1 cellular context compared by ENCODE assay signal in genomic region chr3:38164966-38165721, GRCh38.
TF ChIP-seq lines count a peak whose summit lies in the region.

TSS of gene OXSR1 (plus strand) at chr3:38165537. CDS start at chr3:38165877, 340 bp downstream.

TF ChIP-seq in HepG2, 621 proteins besides CTCF, POLR2A, EP300 and RAD21 (continued from another document and continues in another):
- TF ChIP-seq SALL2 (CRISPR knock-in tag; IDR thresholded peaks at IDR 0.05) (peak; percentile 55; the same call in 1 of the 2 replicates), FOXO4 (CRISPR knock-in tag; conservative IDR thresholded peaks at IDR 0.05) (no peak), ZNF207 (IDR thresholded peaks at IDR 0.05; ENCODE audit: borderline replicate concordance) (no peak), FOXJ3 (CRISPR knock-in tag; IDR thresholded peaks at IDR 0.05; ENCODE audit: borderline replicate concordance) (peak; percentile 82; the same call in 1 of the 2 replicates), ADNP (CRISPR knock-in tag; IDR thresholded peaks at IDR 0.05) (no peak), ZNF513 (CRISPR knock-in tag; conservative IDR thresholded peaks at IDR 0.05) (no peak), ZSCAN5A (CRISPR knock-in tag; IDR thresholded peaks at IDR 0.05; ENCODE audit: borderline replicate concordance) (peak; percentile 17; the same call in 1 of the 2 replicates), SP140L (CRISPR knock-in tag; IDR thresholded peaks at IDR 0.05; ENCODE audit: borderline replicate concordance) (no peak), NFIB (CRISPR knock-in tag; IDR thresholded peaks at IDR 0.05; ENCODE audit: borderline replicate concordance) (no peak), ZNF350 (CRISPR knock-in tag; IDR thresholded peaks at IDR 0.05; ENCODE audit: borderline replicate concordance, low read depth) (peak; percentile 80), SETDB1 (CRISPR knock-in tag; IDR thresholded peaks at IDR 0.05; ENCODE audit: borderline replicate concordance) (no peak), RBAK (CRISPR knock-in tag; IDR thresholded peaks at IDR 0.05) (no peak), ZNF790 (CRISPR knock-in tag; IDR thresholded peaks at IDR 0.05; ENCODE audit: borderline replicate concordance) (no peak; the same call in 1 of the 2 replicates), FOXM1 (CRISPR knock-in tag; IDR thresholded peaks at IDR 0.05) (no peak), BCLAF1 (IDR thresholded peaks at IDR 0.05) (no peak), AHR (CRISPR knock-in tag; IDR thresholded peaks at IDR 0.05) (peak; percentile 80), GMEB1 (CRISPR knock-in tag; IDR thresholded peaks at IDR 0.05; ENCODE audit: borderline replicate concordance) (peak; percentile 99), IKZF1 (IDR thresholded peaks at IDR 0.05) (no peak), ZNF691 (CRISPR knock-in tag; IDR thresholded peaks at IDR 0.05; ENCODE audit: borderline replicate concordance, low read depth) (peak; percentile 8; the same call in 1 of the 2 replicates), ZNF18 (CRISPR knock-in tag; IDR thresholded peaks at IDR 0.05; ENCODE audit: insufficient replicate concordance) (no peak), PAWR (CRISPR knock-in tag; IDR thresholded peaks at IDR 0.05; ENCODE audit: borderline replicate concordance) (no peak), ARNTL (CRISPR knock-in tag; IDR thresholded peaks at IDR 0.05) (peak; percentile 53; the same call in 1 of the 2 replicates), KLF15 (CRISPR knock-in tag; IDR thresholded peaks at IDR 0.05; ENCODE audit: borderline replicate concordance) (0 out of 2 replicates have a peak, but pooled peaks have one; percentile 12), ZNF883 (CRISPR knock-in tag; IDR thresholded peaks at IDR 0.05; ENCODE audit: not compliant biosample characterization) (peak; percentile 21), PHF5A (CRISPR knock-in tag; IDR thresholded peaks at IDR 0.05; ENCODE audit: low read depth, unreplicated experiment) (no peak), ZNF235 (CRISPR knock-in tag; IDR thresholded peaks at IDR 0.05; ENCODE audit: borderline replicate concordance) (peak; percentile 36; the same call in 1 of the 2 replicates), ZNF644 (CRISPR knock-in tag; IDR thresholded peaks at IDR 0.05; ENCODE audit: low read depth) (no peak), MYC (CRISPR knock-in tag; IDR thresholded peaks at IDR 0.05; ENCODE audit: borderline replicate concordance) (peak; percentile 73), GPBP1L1 (CRISPR knock-in tag; IDR thresholded peaks at IDR 0.05) (no peak), SP1 (IDR thresholded peaks at IDR 0.05) (no peak), SP1 (CRISPR knock-in tag; IDR thresholded peaks at IDR 0.05) (peak; percentile 94), ZNF75D (CRISPR knock-in tag; IDR thresholded peaks at IDR 0.05; ENCODE audit: borderline replicate concordance) (no peak), ZNF777 (CRISPR knock-in tag; IDR thresholded peaks at IDR 0.05) (peak; percentile 36; the same call in 1 of the 2 replicates), SMC3 (IDR thresholded peaks at IDR 0.05; ENCODE audit: low read length) (no peak), HIVEP1 (CRISPR knock-in tag; IDR thresholded peaks at IDR 0.05) (no peak), KDM1A (CRISPR knock-in tag; IDR thresholded peaks at IDR 0.05) (peak; percentile 35; the same call in 1 of the 2 replicates), ZNF724P (CRISPR knock-in tag; IDR thresholded peaks at IDR 0.05; ENCODE audit: borderline replicate concordance) (peak; percentile 68; the same call in 1 of the 2 replicates), ZFAT (CRISPR knock-in tag; conservative IDR thresholded peaks at IDR 0.05) (no peak), ELK4 (CRISPR knock-in tag; IDR thresholded peaks at IDR 0.05; ENCODE audit: borderline replicate concordance) (no peak), SALL1 (CRISPR knock-in tag; IDR thresholded peaks at IDR 0.05) (peak; percentile 41), ZNF567 (CRISPR knock-in tag; IDR thresholded peaks at IDR 0.05; ENCODE audit: borderline replicate concordance) (0 out of 2 replicates have a peak, but pooled peaks have one; percentile 34), GPN1 (CRISPR knock-in tag; IDR thresholded peaks at IDR 0.05; ENCODE audit: borderline replicate concordance) (no peak), ZNF468 (CRISPR knock-in tag; IDR thresholded peaks at IDR 0.05) (no peak), CBX5 (CRISPR knock-in tag; IDR thresholded peaks at IDR 0.05; ENCODE audit: borderline replicate concordance) (no peak), MTF2 (CRISPR knock-in tag; IDR thresholded peaks at IDR 0.05; ENCODE audit: borderline replicate concordance) (no peak), HOXA9 (CRISPR knock-in tag; IDR thresholded peaks at IDR 0.05; ENCODE audit: borderline replicate concordance) (no peak; the same call in 1 of the 2 replicates)
